In the genomic region with DNA sequence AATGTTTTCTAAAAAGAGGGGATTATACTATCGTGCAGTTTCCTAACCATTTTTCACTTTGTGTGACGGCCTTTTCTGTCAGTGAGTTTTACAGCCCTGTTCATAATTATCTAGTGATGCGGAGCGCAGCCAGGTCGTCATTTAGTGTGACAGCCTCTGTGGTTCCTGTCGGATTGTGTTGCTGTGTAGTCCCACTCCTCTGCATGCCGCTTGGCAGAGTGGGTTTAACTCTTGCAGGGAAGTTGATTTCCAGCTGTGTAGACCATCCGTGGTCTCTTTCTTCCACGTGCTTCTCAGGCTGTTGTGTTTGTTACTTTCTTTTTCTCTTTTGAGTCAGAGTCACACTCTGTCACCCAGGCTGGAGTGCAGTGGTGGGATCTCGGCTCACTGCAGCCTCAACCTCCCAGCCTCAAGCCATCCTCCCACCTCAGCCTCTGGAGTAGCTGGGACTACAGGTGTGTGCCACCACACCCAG, we compare ENCODE assay signal across 8 cellular contexts. TPM values are rescaled to one million over a fixed set of nuclear protein-coding genes. Genes with fewer than 3 reads are reported as not detected.
DNase-seq lines count a peak whose midpoint lies in the region; ATAC-seq and TF ChIP-seq lines count a peak whose summit lies in the region.

No MANE protein-coding gene starts in this region.

- DNase-seq in AG09309 (ENCODE audit: low read depth): no peak
- DNase-seq in epithelial cell of proximal tubule (ENCODE audit: low read depth): no peak
- DNase-seq in HuH-7 (ENCODE audit: low spot score): no peak
- DNase-seq in HAP-1 (ENCODE audit: low spot score in 2 of 2): no peak
- no peak for DNase-seq in OCI-M2 (lab: John Stamatoyannopoulos, UW; ENCODE audit: unreplicated experiment)

- H3K27me3 ChIP-seq in HAP-1 (ENCODE audit: low read depth): no peaks in the 10 kb centered on the region

- in situ Hi-C loops in HAP-1 (cut with MboI; ENCODE audit: low sequenced_read_pairs): no loop called here

- H3K4me3 ChIP-seq in AG09309 (ENCODE audit: control insufficient read depth, low read depth, low read length): peak overlapping the region; percentile 23
- H3K4me3 ChIP-seq in epithelial cell of proximal tubule (ENCODE audit: low read depth, low read length): peak overlapping the region; percentile 34
- no peak overlapping the region for H3K4me3 ChIP-seq in HAP-1

- no peak for TF ChIP-seq CTCF in AG09309 (IDR thresholded peaks at IDR 0.05; ENCODE audit: control insufficient read depth, insufficient read depth, low read depth, low read length, missing control alignments)
- no peak for TF ChIP-seq CTCF in epithelial cell of proximal tubule (conservative IDR thresholded peaks at IDR 0.05; ENCODE audit: low read depth, low read length)

- H3K36me3 ChIP-seq in HAP-1 (replicated peaks): peaks cover 19% of the 10 kb centered on the region

- no peaks in the 10 kb centered on the region for H3K9me3 ChIP-seq in HAP-1

- ATAC-seq in GM18909 (IDR thresholded peaks at IDR 0.05; ENCODE audit: poor library complexity, unreplicated experiment) (peak; percentile 52), HG03439 (IDR thresholded peaks at IDR 0.05; ENCODE audit: unreplicated experiment) (peak; percentile 43), GM19328 (IDR thresholded peaks at IDR 0.05; ENCODE audit: unreplicated experiment) (no peak)

- peaks cover 3% of the 10 kb centered on the region; the same call in 1 of the 2 replicates for H3K4me1 ChIP-seq in HAP-1

RNA-seq across cellular contexts. Expression of a gene that starts 8.6 kb away (rescaled TPM):
- 614 and 901 TPM in 2 replicates for total RNA-seq in epithelial cell of proximal tubule

RNA-seq across cellular contexts. Expression of a gene that starts 41.4 kb away (rescaled TPM):
- total RNA-seq in epithelial cell of proximal tubule: 30.8 and 35.8 TPM in 2 replicates
